ENCODE assay signal across 1 cellular context in the genomic region with DNA sequence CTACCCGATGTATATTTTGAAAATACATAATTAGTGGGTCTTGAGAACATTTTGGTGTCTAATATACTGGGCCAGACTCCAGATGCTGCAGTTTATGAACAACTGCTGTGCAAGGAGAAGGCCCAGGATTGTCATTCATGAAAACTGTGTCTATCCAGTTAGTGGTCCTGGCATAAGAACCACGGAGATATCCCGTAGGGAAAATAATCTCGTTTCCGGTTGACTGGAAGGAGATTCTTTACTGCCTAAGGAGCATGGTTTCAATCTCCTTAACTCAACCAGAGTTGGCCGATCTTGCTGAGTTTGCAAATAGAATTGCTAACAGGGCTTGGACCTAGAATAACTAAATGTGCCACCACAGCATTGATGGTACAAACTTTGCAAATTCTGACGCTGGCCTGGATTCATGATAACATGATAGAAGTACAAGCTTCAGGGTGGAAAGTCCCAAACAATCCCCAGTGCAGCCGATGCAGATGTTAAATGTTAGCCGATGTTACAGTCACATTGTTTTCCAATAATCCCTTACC.
TF ChIP-seq lines count a peak whose summit lies in the region.

No MANE protein-coding gene starts in this region.

TF ChIP-seq in IMR-90, 13 proteins besides CTCF, POLR2A, EP300 and RAD21:
- TF ChIP-seq ELK1 (IDR thresholded peaks at IDR 0.05; ENCODE audit: borderline replicate concordance, low read depth, low read length) (no peak), MAFK (IDR thresholded peaks at IDR 0.05; ENCODE audit: low read depth, low read length) (peak; percentile 57; the same call in 1 of the 2 replicates), RCOR1 (IDR thresholded peaks at IDR 0.05; ENCODE audit: insufficient replicate concordance, low read length) (no peak)
